8 cellular contexts compared by ENCODE assay signal in genomic region chr17:57257213-57257873, GRCh38. TPM values are rescaled to one million over a fixed set of nuclear protein-coding genes. Genes with fewer than 3 reads are reported as not detected.
A peak's percentile ranks its signal among the peaks of the same experiment; 100 is the strongest.
DNase-seq lines count a peak whose midpoint lies in the region; ATAC-seq and TF ChIP-seq lines count a peak whose summit lies in the region.

No MANE protein-coding gene starts in this region.

- no peak for TF ChIP-seq POLR2A in spleen (IDR thresholded peaks at IDR 0.05)

- H3K27me3 Mint-ChIP-seq in HFFc6 (ENCODE audit: insufficient read depth): no peaks in the 10 kb centered on the region; the same call in 1 of the 2 replicates
- no peaks in the 10 kb centered on the region for H3K27me3 Mint-ChIP-seq in activated T-cell treated with anti-CD3 and anti-CD28 coated beads, Interleukin-2, amount 50 U/mL, for 72 hours (ENCODE audit: low read depth)

- H3K9me3 ChIP-seq in BE2C (no peaks in the 10 kb centered on the region), iPS DF 6.9 (ENCODE audit: control insufficient read depth, insufficient read depth, low read length) (no peaks in the 10 kb centered on the region), spleen (no peaks in the 10 kb centered on the region)

- H3K4me3 Mint-ChIP-seq in HFFc6: peak overlapping the region; percentile 96
- peak overlapping the region; percentile 82 to 97 for H3K4me3 Mint-ChIP-seq in activated T-cell treated with anti-CD3 and anti-CD28 coated beads, Interleukin-2, amount 50 U/mL, for 72 hours

- peaks cover 28% of the 10 kb centered on the region for H3K4me1 Mint-ChIP-seq in HFFc6 (ENCODE audit: low read depth)
- peaks cover 53% of the 10 kb centered on the region for H3K4me1 Mint-ChIP-seq in activated T-cell treated with anti-CD3 and anti-CD28 coated beads, Interleukin-2, amount 50 U/mL, for 72 hours (ENCODE audit: low read depth)

- no CpG with 5 or more reads among the region's 18 CpGs for WGBS in iPS DF 6.9 (ENCODE audit: insufficient coverage, insufficient read length)
- WGBS in spleen, 5 donors: 1% methylated on average over 18 of the region's 18 CpGs

- peaks cover 7% of the 10 kb centered on the region; the same call in 1 of the 2 replicates for H3K4me1 ChIP-seq in BE2C
- peaks cover 3% of the 10 kb centered on the region; the same call in 1 of the 2 replicates for H3K4me1 ChIP-seq in iPS DF 6.9 (ENCODE audit: control insufficient read depth, insufficient read depth, low read length)
- peaks cover 15 to 64% (median 47%) of the 10 kb centered on the region in 6 donors for H3K4me1 ChIP-seq in spleen

- intact Hi-C loops in spleen (cut with DNase I; ENCODE audit: low total_unique reads): no loop called here

- TF ChIP-seq CTCF in BE2C (IDR thresholded peaks at IDR 0.05; ENCODE audit: low read depth, low read length) (no peak), HFFc6 (IDR thresholded peaks at IDR 0.05) (no peak), spleen (IDR thresholded peaks at IDR 0.05 in 8 of 11, conservative IDR thresholded peaks at IDR 0.05 in 3 of 11) (no peak)

- DNase-seq in BE2C (no peak), HFFc6 (no peak), iPS DF 6.9 (ENCODE audit: low read depth, low spot score) (no peak), spleen (no peak), NCI-H226 (no peak)
- DNase-seq in activated T-cell treated with anti-CD3 and anti-CD28 coated beads, Interleukin-2, amount 50 U/mL, for 72 hours: peak; percentile 22 to 34

- H3K27ac ChIP-seq in iPS DF 6.9 (ENCODE audit: low read length) (no peak overlapping the region), spleen (peak overlapping the region in 7 of 8 donors; percentile 90 to 95 (median 91))

- H3K27me3 ChIP-seq in BE2C: no peaks in the 10 kb centered on the region
- H3K27me3 ChIP-seq in iPS DF 6.9 (ENCODE audit: control insufficient read depth, insufficient read depth, low read length): no peaks in the 10 kb centered on the region
- no peaks in the 10 kb centered on the region for H3K27me3 ChIP-seq in spleen (replicated peaks in 1 of 7)

- peaks cover 9% of the 10 kb centered on the region for H3K36me3 Mint-ChIP-seq in HFFc6 (ENCODE audit: low read depth)
- H3K36me3 Mint-ChIP-seq in activated T-cell treated with anti-CD3 and anti-CD28 coated beads, Interleukin-2, amount 50 U/mL, for 72 hours (ENCODE audit: insufficient read depth in 2 of 2): peaks cover 8 to 16% of the 10 kb centered on the region in 2 donors

- ATAC-seq in activated T-cell treated with anti-CD3 and anti-CD28 coated beads, Interleukin-2, amount 50 U/mL, for 72 hours (replicated peaks in 1 of 2): no peak
- no peak for ATAC-seq in HG02840 (IDR thresholded peaks at IDR 0.05; ENCODE audit: low FRiP score, unreplicated experiment)
- no peak for ATAC-seq in HG02852 (IDR thresholded peaks at IDR 0.05; ENCODE audit: unreplicated experiment)

- peak overlapping the region; percentile 79 for H3K27ac Mint-ChIP-seq in HFFc6
- peak overlapping the region; percentile 91 for H3K27ac Mint-ChIP-seq in activated T-cell treated with anti-CD3 and anti-CD28 coated beads, Interleukin-2, amount 50 U/mL, for 72 hours

- H3K36me3 ChIP-seq in BE2C: peaks cover 33% of the 10 kb centered on the region
- H3K36me3 ChIP-seq in iPS DF 6.9 (ENCODE audit: control insufficient read depth, insufficient read depth, low read length): peaks cover 4% of the 10 kb centered on the region; the same call in 1 of the 2 replicates
- peaks cover 0 to 22% (median 3%) of the 10 kb centered on the region in 6 donors for H3K36me3 ChIP-seq in spleen

- no peaks in the 10 kb centered on the region for H3K9me3 Mint-ChIP-seq in HFFc6
- no peaks in the 10 kb centered on the region for H3K9me3 Mint-ChIP-seq in activated T-cell treated with anti-CD3 and anti-CD28 coated beads, Interleukin-2, amount 50 U/mL, for 72 hours

- peak overlapping the region; percentile 81 for H3K4me3 ChIP-seq in BE2C (ENCODE audit: low read depth, low read length)
- H3K4me3 ChIP-seq in iPS DF 6.9 (ENCODE audit: low read length): peak overlapping the region; percentile 88; the same call in 1 of the 2 replicates
- H3K4me3 ChIP-seq in spleen: peak overlapping the region; percentile 70 to 90 (median 84)

RNA-seq across cellular contexts. Expression of gene MSI2, which starts 1.0 kb away (rescaled TPM):
- polyA plus RNA-seq in BE2C (2012; ENCODE audit: insufficient read depth, insufficient read length, low read depth): 54.7 TPM
- 10 to 100 TPM; 53.5 to 71.7 (median 55.0) TPM for total RNA-seq in HFFc6 (2021; fragmentation: NEBNext Ultra II Directional; extraction: Animal tissue kit (Norgen Biotek cat#: 25700))
- total RNA-seq in activated T-cell treated with anti-CD3 and anti-CD28 coated beads, Interleukin-2, amount 50 U/mL, for 72 hours: 100 to 1,000 TPM; 112 to 119 TPM
- total RNA-seq in spleen: 100 to 1,000 TPM in 2 of 7 donors, 10 to 100 TPM in 5; 47.0 to 131 (median 87.2) TPM
- polyA plus RNA-seq in spleen: 10 to 100 TPM in 2 of 3 donors, 1 to 10 TPM in 1; 9.8 to 18.0 (median 13.2) TPM

Comparison
In these comparisons a context has a peak if more than half of its experiments do, and no peak if none do; other contexts are left out.
1. DNase-seq: peak in activated T-cell treated with anti-CD3 and anti-CD28 coated beads, Interleukin-2, amount 50 U/mL, for 72 hours (2 of 2); none in BE2C (single experiment), HFFc6 (single experiment), iPS DF 6.9 (single experiment), spleen (single experiment) and NCI-H226 (single experiment).
2. Peak in every context shown above with its lines, with median percentiles within 50 percentile points of each other: H3K4me3 ChIP-seq.